In genomic region chr3:71978150-71978721, GRCh38 we compare ENCODE assay signal across 10 cellular contexts.
A peak's percentile ranks its signal among the peaks of the same experiment; 100 is the strongest.
DNase-seq lines count a peak whose midpoint lies in the region; ATAC-seq and FAIRE-seq lines count a peak whose summit lies in the region.
"Had no signal": no experiment of that assay in that cellular context is flagged by ENCODE, and none has a peak within 500 bp of the region (broad histone marks: within the 10 kb centered on the region; RNA-seq: fewer than 3 reads in every experiment).

No MANE protein-coding gene starts in this region.

- ATAC-seq in GM21619 (IDR thresholded peaks at IDR 0.05; ENCODE audit: unreplicated experiment) (peak; percentile 87), HG03457 (IDR thresholded peaks at IDR 0.05; ENCODE audit: unreplicated experiment) (peak; percentile 72)
- ATAC-seq in stimulated activated memory B cell treated with anti-CD40 and anti-IgM and Interleukin-4, amounts not matched to agents 10 μg/mL and 1 μg/mL and 100 μg/mL, for 72 hours = peak; percentile 82

- no peak overlapping the region for H3K4me3 Mint-ChIP-seq in activated naive CD4-positive, alpha-beta T cell treated with anti-CD3 and anti-CD28 coated beads for 36 hours
- H3K4me3 Mint-ChIP-seq in stimulated activated memory B cell treated with anti-CD40 and anti-IgM and Interleukin-4, amounts not matched to agents 10 μg/mL and 1 μg/mL and 100 μg/mL, for 72 hours = peak overlapping the region; percentile 37

- H3K27me3 Mint-ChIP-seq in activated naive CD4-positive, alpha-beta T cell treated with anti-CD3 and anti-CD28 coated beads for 36 hours (ENCODE audit: low read depth) = peaks cover 18% of the 10 kb centered on the region
- H3K27me3 Mint-ChIP-seq in stimulated activated memory B cell treated with anti-CD40 and anti-IgM and Interleukin-4, amounts not matched to agents 10 μg/mL and 1 μg/mL and 100 μg/mL, for 72 hours = peaks cover 62% of the 10 kb centered on the region

- H3K27ac Mint-ChIP-seq in activated naive CD4-positive, alpha-beta T cell treated with anti-CD3 and anti-CD28 coated beads for 36 hours = peak overlapping the region; percentile 82
- H3K27ac Mint-ChIP-seq in stimulated activated memory B cell treated with anti-CD40 and anti-IgM and Interleukin-4, amounts not matched to agents 10 μg/mL and 1 μg/mL and 100 μg/mL, for 72 hours = no peak overlapping the region

- no peak for FAIRE-seq in RCC 7860 (lab: Jason Lieb, UNC)

- peak; percentile 76 for DNase-seq in activated naive CD4-positive, alpha-beta T cell treated with anti-CD3 and anti-CD28 coated beads for 36 hours
- DNase-seq in activated naive CD4-positive, alpha-beta T cell (lab: John Stamatoyannopoulos, UW) = no peak
- DNase-seq in AG08395 (ENCODE audit: low spot score) (no peak), SIG-M5 treated with dmso at 0.1 percent for 504 hours (lab: John Stamatoyannopoulos, UW; ENCODE audit: unreplicated experiment) (no peak), RCC 7860 (ENCODE audit: low spot score) (no peak)
- DNase-seq: activated effector memory CD4-positive, alpha-beta T cell treated with anti-CD3 and anti-CD28 coated beads, Interleukin-2, amount 50 U/mL, for 16 hours; mammary epithelial cell had no signal

- no peaks in the 10 kb centered on the region for H3K36me3 Mint-ChIP-seq in activated naive CD4-positive, alpha-beta T cell treated with anti-CD3 and anti-CD28 coated beads for 36 hours (ENCODE audit: low read depth)
- no peaks in the 10 kb centered on the region for H3K36me3 Mint-ChIP-seq in stimulated activated memory B cell treated with anti-CD40 and anti-IgM and Interleukin-4, amounts not matched to agents 10 μg/mL and 1 μg/mL and 100 μg/mL, for 72 hours

- no peaks in the 10 kb centered on the region for H3K9me3 Mint-ChIP-seq in activated naive CD4-positive, alpha-beta T cell treated with anti-CD3 and anti-CD28 coated beads for 36 hours
- no peaks in the 10 kb centered on the region for H3K9me3 Mint-ChIP-seq in stimulated activated memory B cell treated with anti-CD40 and anti-IgM and Interleukin-4, amounts not matched to agents 10 μg/mL and 1 μg/mL and 100 μg/mL, for 72 hours

- peaks cover 33% of the 10 kb centered on the region for H3K4me1 Mint-ChIP-seq in activated naive CD4-positive, alpha-beta T cell treated with anti-CD3 and anti-CD28 coated beads for 36 hours (ENCODE audit: low read depth)
- peaks cover 27% of the 10 kb centered on the region for H3K4me1 Mint-ChIP-seq in stimulated activated memory B cell treated with anti-CD40 and anti-IgM and Interleukin-4, amounts not matched to agents 10 μg/mL and 1 μg/mL and 100 μg/mL, for 72 hours

- intact Hi-C loops in activated naive CD4-positive, alpha-beta T cell treated with anti-CD3 and anti-CD28 coated beads for 36 hours (cut with micrococcal nuclease) = loop anchor here (1.0 to 10.0 kb wide), 14 partner anchors 20 to 1203 kb away; no protein-coding TSS in a partner anchor

- CTCF ChIA-PET in activated naive CD4-positive, alpha-beta T cell treated with anti-CD3 and anti-CD28 coated beads for 36 hours (lab: Charles Lee) = interaction anchor here (0.6 to 1.4 kb wide), 3 partner anchors 20 to 688 kb away, joined by 3 read pairs; no protein-coding TSS in a partner anchor
